Comparison of ENCODE assay signal across 12 cellular contexts in genomic region chr15:77630956-77631789, GRCh38. TPM values are rescaled to one million over a fixed set of nuclear protein-coding genes. Genes with fewer than 3 reads are reported as not detected.
DNase-seq lines count a peak whose midpoint lies in the region; ATAC-seq, FAIRE-seq and TF ChIP-seq lines count a peak whose summit lies in the region.
"Had no signal": no experiment of that assay in that cellular context is flagged by ENCODE, and none has a peak within 500 bp of the region (broad histone marks: within the 10 kb centered on the region; RNA-seq: fewer than 3 reads in every experiment).

No MANE protein-coding gene starts in this region.

- no peak overlapping the region for H3K27ac ChIP-seq in HUES6 (ENCODE audit: low read depth, low read length)
- no peak overlapping the region for H3K27ac ChIP-seq in brain microvascular endothelial cell
- H3K27ac ChIP-seq: psoas muscle had no signal

- no peak for FAIRE-seq in GM12891 (lab: Jason Lieb, UNC)
- FAIRE-seq: endometrium had no signal

- H3K9me3 Mint-ChIP-seq in stimulated activated naive B cell treated with anti-CD40 and anti-IgM and Interleukin-4, amounts not matched to agents 10 μg/mL and 1 μg/mL and 100 μg/mL, for 72 hours, result peaks cover 0 to 2% of the 10 kb centered on the region in 2 donors
- H3K9me3 Mint-ChIP-seq: activated CD4-positive, alpha-beta T cell treated with anti-CD3 and anti-CD28 coated beads, Interleukin-2, amount 10 ng/mL, durations not matched to agents 7 days and 5 days had no signal

- no peak for ATAC-seq in stimulated activated naive B cell treated with anti-CD40 and anti-IgM and Interleukin-4, amounts not matched to agents 10 μg/mL and 1 μg/mL and 100 μg/mL, for 72 hours (replicated peaks)

- DNase-seq in brain microvascular endothelial cell, result no peak
- peak; percentile 56 for DNase-seq in iPS-NIHi7 (ENCODE audit: extremely low spot score)
- no peak for DNase-seq in stimulated activated naive B cell treated with anti-CD40 and anti-IgM and Interleukin-4, amounts not matched to agents 10 μg/mL and 1 μg/mL and 100 μg/mL, for 72 hours
- no peak for DNase-seq in GM12891 (ENCODE audit: insufficient read length, low spot score)
- no peak for DNase-seq in mucosa of gallbladder (ENCODE audit: low spot score)
- DNase-seq in DMS153 treated with DMSO at 0.1 percent for 48 hours (lab: John Stamatoyannopoulos, UW; ENCODE audit: unreplicated experiment), result no peak
- no peak for DNase-seq in HuH-7.5 (ENCODE audit: low spot score)
- DNase-seq: activated CD4-positive, alpha-beta T cell treated with anti-CD3 and anti-CD28 coated beads, Interleukin-2, amount 10 ng/mL, durations not matched to agents 7 days and 5 days; NCI-H2029 treated with DMSO at 0.1 percent for 48 hours; psoas muscle had no signal

- peaks cover 56 to 64% of the 10 kb centered on the region in 2 donors for H3K27me3 Mint-ChIP-seq in stimulated activated naive B cell treated with anti-CD40 and anti-IgM and Interleukin-4, amounts not matched to agents 10 μg/mL and 1 μg/mL and 100 μg/mL, for 72 hours

- H3K27me3 ChIP-seq in HUES6 (ENCODE audit: control insufficient read depth, insufficient read depth, low read length) (peaks cover 50% of the 10 kb centered on the region), brain microvascular endothelial cell (replicated peaks) (peaks cover 48% of the 10 kb centered on the region)

- peaks cover 9 to 14% of the 10 kb centered on the region in 2 donors for H3K4me1 Mint-ChIP-seq in stimulated activated naive B cell treated with anti-CD40 and anti-IgM and Interleukin-4, amounts not matched to agents 10 μg/mL and 1 μg/mL and 100 μg/mL, for 72 hours

- H3K36me3 ChIP-seq in HUES6 (ENCODE audit: control insufficient read depth, insufficient read depth, low read length) (no peaks in the 10 kb centered on the region), brain microvascular endothelial cell (replicated peaks) (no peaks in the 10 kb centered on the region)

- in situ Hi-C loops in brain microvascular endothelial cell (cut with HindIII; ENCODE audit: low pct_ligation_motif_present, low sequenced_read_pairs), result no loop called here

- no peaks in the 10 kb centered on the region for H3K36me3 Mint-ChIP-seq in stimulated activated naive B cell treated with anti-CD40 and anti-IgM and Interleukin-4, amounts not matched to agents 10 μg/mL and 1 μg/mL and 100 μg/mL, for 72 hours

- H3K27ac Mint-ChIP-seq in stimulated activated naive B cell treated with anti-CD40 and anti-IgM and Interleukin-4, amounts not matched to agents 10 μg/mL and 1 μg/mL and 100 μg/mL, for 72 hours, result no peak overlapping the region
- H3K27ac Mint-ChIP-seq: activated CD4-positive, alpha-beta T cell treated with anti-CD3 and anti-CD28 coated beads, Interleukin-2, amount 10 ng/mL, durations not matched to agents 7 days and 5 days had no signal

- H3K4me1 ChIP-seq in HUES6 (ENCODE audit: control insufficient read depth, insufficient read depth, low read length), result peaks cover 54% of the 10 kb centered on the region

- H3K4me3 Mint-ChIP-seq in stimulated activated naive B cell treated with anti-CD40 and anti-IgM and Interleukin-4, amounts not matched to agents 10 μg/mL and 1 μg/mL and 100 μg/mL, for 72 hours, result peak overlapping the region; percentile 59 to 64
- H3K4me3 Mint-ChIP-seq: activated CD4-positive, alpha-beta T cell treated with anti-CD3 and anti-CD28 coated beads, Interleukin-2, amount 10 ng/mL, durations not matched to agents 7 days and 5 days had no signal

- TF ChIP-seq CTCF in brain microvascular endothelial cell (IDR thresholded peaks at IDR 0.05; ENCODE audit: low read depth, low read length, missing control alignments), result peak; percentile 45

- no peak for TF ChIP-seq POLR2A in GM12891 (IDR thresholded peaks at IDR 0.05; ENCODE audit: low read depth, low read length)

- H3K9ac ChIP-seq in HUES6 (ENCODE audit: low read length), result peak overlapping the region; percentile 5

- peak overlapping the region; percentile 60 for H3K4me3 ChIP-seq in HUES6 (ENCODE audit: low read depth, low read length)
- no peak overlapping the region for H3K4me3 ChIP-seq in brain microvascular endothelial cell (ENCODE audit: low read depth, low read length)

- H3K9me3 ChIP-seq in HUES6 (ENCODE audit: control insufficient read depth, insufficient read depth, low read depth, low read length), result no peaks in the 10 kb centered on the region
- H3K9me3 ChIP-seq: psoas muscle had no signal

TF ChIP-seq in GM12891, 5 proteins besides CTCF, POLR2A, EP300 and RAD21:
- TF ChIP-seq PAX5 (IDR thresholded peaks at IDR 0.05; ENCODE audit: insufficient read depth, low read length, severe bottlenecking), result no peak
- TF ChIP-seq SPI1 (IDR thresholded peaks at IDR 0.05; ENCODE audit: low read depth, low read length), result no peak
- no peak for TF ChIP-seq TAF1 (IDR thresholded peaks at IDR 0.05; ENCODE audit: low read depth, low read length)
- no peak for TF ChIP-seq POLR2AphosphoS5 (IDR thresholded peaks at IDR 0.05; ENCODE audit: low read depth, low read length)
- no peak for TF ChIP-seq POU2F2 (IDR thresholded peaks at IDR 0.05; ENCODE audit: low read depth, low read length)

RNA-seq across cellular contexts. Expression of gene LINGO1, which starts 1.5 kb away (rescaled TPM):
- polyA plus RNA-seq in GM12891 (2012; ENCODE audit: low read depth, missing spikeins), result 0.17 TPM
- total RNA-seq in mucosa of gallbladder, result 2.3 TPM
- total RNA-seq: activated CD4-positive, alpha-beta T cell treated with anti-CD3 and anti-CD28 coated beads, Interleukin-2, amount 10 ng/mL, durations not matched to agents 7 days and 5 days had no signal
